Comparison of ENCODE assay signal across 25 cellular contexts in the genomic region with DNA sequence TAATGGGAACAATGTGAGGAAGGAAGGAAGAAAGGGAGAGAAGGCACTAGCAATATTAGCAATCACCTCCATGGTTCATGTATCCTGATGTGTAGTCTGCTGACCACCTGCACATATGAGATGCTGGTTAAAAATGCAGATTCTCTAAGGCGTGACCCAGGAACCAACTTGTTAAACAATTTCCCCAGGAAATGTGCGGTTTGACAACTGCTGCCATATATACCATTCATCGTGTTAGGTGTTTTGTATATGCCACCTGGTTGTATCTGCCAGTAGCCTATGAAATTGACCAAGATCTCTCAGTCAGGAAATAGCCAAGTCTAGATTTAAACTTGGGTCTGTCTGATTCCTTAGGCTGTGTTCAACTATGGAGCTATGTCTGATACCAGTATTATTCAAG. TPM values are rescaled to one million over a fixed set of nuclear protein-coding genes. Genes with fewer than 3 reads are reported as not detected.
DNase-seq lines count a peak whose midpoint lies in the region; FAIRE-seq and TF ChIP-seq lines count a peak whose summit lies in the region.
"Had no signal": no experiment of that assay in that cellular context is flagged by ENCODE, and none has a peak within 500 bp of the region (broad histone marks: within the 10 kb centered on the region; RNA-seq: fewer than 3 reads in every experiment).

No MANE protein-coding gene starts in this region.

- CTCF ChIA-PET in activated CD4-positive, alpha-beta T cell treated with anti-CD3 and anti-CD28 coated beads, Interleukin-2, amount 10 ng/mL, durations not matched to agents 7 days and 5 days (lab: Charles Lee) = interaction anchor here (1.3 kb wide), 1 partner anchor 66 kb away, joined by 3 read pairs; no protein-coding TSS in a partner anchor

- H2AFZ ChIP-seq in MM.1S (ENCODE audit: low read length) = no peak overlapping the region
- H2AFZ ChIP-seq: hepatocyte had no signal

- TF ChIP-seq POLR2A in prostate gland (IDR thresholded peaks at IDR 0.05) = no peak

- no peaks in the 10 kb centered on the region for H3K9me2 ChIP-seq in MM.1S (replicated peaks; ENCODE audit: insufficient read depth, low read length)
- H3K9me2 ChIP-seq: SK-N-SH had no signal

- H3F3A ChIP-seq in MM.1S (ENCODE audit: insufficient read depth, low read length) = peaks cover 87% of the 10 kb centered on the region

- POLR2A ChIA-PET in activated CD4-positive, alpha-beta T cell treated with anti-CD3 and anti-CD28 coated beads, Interleukin-2, amount 10 ng/mL, durations not matched to agents 7 days and 5 days (lab: Charles Lee) = no interaction called here

- no peak overlapping the region for H3K4me3 ChIP-seq in GM12865 (ENCODE audit: low read depth, low read length)
- H3K4me3 ChIP-seq in MM.1S (ENCODE audit: low read length) = peak overlapping the region; percentile 86
- no peak overlapping the region for H3K4me3 ChIP-seq in prostate gland
- H3K4me3 ChIP-seq: colonic mucosa, HAP-1, hepatocyte, spleen, suprapubic skin, vagina had no signal

- H3K9me3 Mint-ChIP-seq in activated CD4-positive, alpha-beta T cell treated with anti-CD3 and anti-CD28 coated beads, Interleukin-2, amount 10 ng/mL, durations not matched to agents 7 days and 5 days = no peaks in the 10 kb centered on the region
- no peaks in the 10 kb centered on the region for H3K9me3 Mint-ChIP-seq in dendritic cell treated with granulocyte-macrophage colony-stimulating factor and Interleukin-4, amounts not matched to agents 40 ng/mL and 50 ng/mL, for 4 days
- H3K9me3 Mint-ChIP-seq: activated naive CD8-positive, alpha-beta T cell treated with anti-CD3 and anti-CD28 coated beads, Interleukin-2, amount 10 ng/mL, durations not matched to agents 7 days and 5 days had no signal

- H3K27ac ChIP-seq in MM.1S (ENCODE audit: low read length) (peak overlapping the region; percentile 91), prostate gland (no peak overlapping the region)
- H3K27ac ChIP-seq: C4-2B, colonic mucosa, hepatocyte, suprapubic skin, vagina had no signal

- H3K27me3 Mint-ChIP-seq in activated CD4-positive, alpha-beta T cell treated with anti-CD3 and anti-CD28 coated beads, Interleukin-2, amount 10 ng/mL, durations not matched to agents 7 days and 5 days = no peaks in the 10 kb centered on the region
- no peaks in the 10 kb centered on the region for H3K27me3 Mint-ChIP-seq in dendritic cell treated with granulocyte-macrophage colony-stimulating factor and Interleukin-4, amounts not matched to agents 40 ng/mL and 50 ng/mL, for 4 days
- H3K27me3 Mint-ChIP-seq: activated naive CD8-positive, alpha-beta T cell treated with anti-CD3 and anti-CD28 coated beads, Interleukin-2, amount 10 ng/mL, durations not matched to agents 7 days and 5 days had no signal

- H3K4me1 ChIP-seq in MM.1S (ENCODE audit: low read length) (peaks cover 63% of the 10 kb centered on the region), prostate gland (replicated peaks) (peaks cover 4% of the 10 kb centered on the region)
- H3K4me1 ChIP-seq: HAP-1 had no signal

- H3K36me3 Mint-ChIP-seq in activated CD4-positive, alpha-beta T cell treated with anti-CD3 and anti-CD28 coated beads, Interleukin-2, amount 10 ng/mL, durations not matched to agents 7 days and 5 days (ENCODE audit: low read depth) = peaks cover 33% of the 10 kb centered on the region
- H3K36me3 Mint-ChIP-seq in dendritic cell treated with granulocyte-macrophage colony-stimulating factor and Interleukin-4, amounts not matched to agents 40 ng/mL and 50 ng/mL, for 4 days (ENCODE audit: low read depth) = peaks cover 85% of the 10 kb centered on the region
- H3K36me3 Mint-ChIP-seq: brain had no signal

- peak overlapping the region; percentile 99 for H3K4me2 ChIP-seq in MM.1S (ENCODE audit: low read depth, low read length)
- H3K4me2 ChIP-seq: hepatocyte, SK-N-SH had no signal

- no peak for FAIRE-seq in frontal cortex (lab: Jason Lieb, UNC)
- FAIRE-seq: A204.1, RCC 7860, TTC549 had no signal

- intact Hi-C loops in dendritic cell treated with granulocyte-macrophage colony-stimulating factor and Interleukin-4, amounts not matched to agents 40 ng/mL and 50 ng/mL, for 4 days (cut with micrococcal nuclease) = no loop called here
- intact Hi-C loops in prostate gland (cut with DNase I) = no loop called here

- TF ChIP-seq CTCF in GM12865 (IDR thresholded peaks at IDR 0.05; ENCODE audit: insufficient read depth, low read depth, low read length, missing control alignments) (no peak), MM.1S (IDR thresholded peaks at IDR 0.05; ENCODE audit: low read length) (no peak), prostate gland (IDR thresholded peaks at IDR 0.05) (no peak)

- peak overlapping the region; percentile 90 for H3K9ac ChIP-seq in MM.1S (ENCODE audit: low read length)
- H3K9ac ChIP-seq: SK-N-SH had no signal

- peaks cover 89% of the 10 kb centered on the region for H3K79me2 ChIP-seq in MM.1S (ENCODE audit: low read length)
- H3K79me2 ChIP-seq: hepatocyte had no signal

- H4K20me1 ChIP-seq in MM.1S (ENCODE audit: insufficient read depth, low read length) = no peaks in the 10 kb centered on the region

- peaks cover 81% of the 10 kb centered on the region for H3K4me1 Mint-ChIP-seq in activated CD4-positive, alpha-beta T cell treated with anti-CD3 and anti-CD28 coated beads, Interleukin-2, amount 10 ng/mL, durations not matched to agents 7 days and 5 days
- peaks cover 96% of the 10 kb centered on the region for H3K4me1 Mint-ChIP-seq in dendritic cell treated with granulocyte-macrophage colony-stimulating factor and Interleukin-4, amounts not matched to agents 40 ng/mL and 50 ng/mL, for 4 days (ENCODE audit: low read depth)

- H3K36me3 ChIP-seq in MM.1S (replicated peaks; ENCODE audit: insufficient read depth, low read length) (peaks cover 27% of the 10 kb centered on the region), prostate gland (no peaks in the 10 kb centered on the region)
- H3K36me3 ChIP-seq: colonic mucosa, HAP-1, vagina had no signal

- H3K4me3 Mint-ChIP-seq in activated CD4-positive, alpha-beta T cell treated with anti-CD3 and anti-CD28 coated beads, Interleukin-2, amount 10 ng/mL, durations not matched to agents 7 days and 5 days = peak overlapping the region; percentile 35
- peak overlapping the region; percentile 44 for H3K4me3 Mint-ChIP-seq in dendritic cell treated with granulocyte-macrophage colony-stimulating factor and Interleukin-4, amounts not matched to agents 40 ng/mL and 50 ng/mL, for 4 days
- H3K4me3 Mint-ChIP-seq: activated naive CD8-positive, alpha-beta T cell treated with anti-CD3 and anti-CD28 coated beads, Interleukin-2, amount 10 ng/mL, durations not matched to agents 7 days and 5 days; brain had no signal

- no peak for DNase-seq in activated CD4-positive, alpha-beta T cell treated with anti-CD3 and anti-CD28 coated beads, Interleukin-2, amount 10 ng/mL, durations not matched to agents 7 days and 5 days
- DNase-seq in activated CD4-positive, alpha-beta T cell treated with anti-CD3 and anti-CD28 coated beads, Interleukin-2, amount 50 U/mL, for 1 hour = no peak
- DNase-seq in GM12865 (ENCODE audit: low read depth) = peak; percentile 87
- peak; percentile 99 for DNase-seq in MM.1S
- no peak for DNase-seq in prostate gland (ENCODE audit: low spot score)
- DNase-seq in frontal cortex (ENCODE audit: low spot score in 2 of 2) = no peak
- DNase-seq in NCI-H2196 treated with DMSO at 0.1 percent for 48 hours (lab: John Stamatoyannopoulos, UW; ENCODE audit: unreplicated experiment) = no peak
- DNase-seq: activated CD4-positive, alpha-beta T cell treated with anti-CD3 and anti-CD28 coated beads for 48 hours; activated naive CD8-positive, alpha-beta T cell treated with anti-CD3 and anti-CD28 coated beads, Interleukin-2, amount 10 ng/mL, durations not matched to agents 7 days and 5 days; colonic mucosa; NCI-H187 treated with DMSO at 0.1 percent for 48 hours; NCI-H345; SK-N-SH; spleen; stimulated activated CD4-positive, alpha-beta T cell treated with anti-CD3 and anti-CD28 coated beads, Interleukin-4, amount 100 ng/mL, for 4 hours had no signal

- H3K27me3 ChIP-seq in MM.1S (replicated peaks; ENCODE audit: insufficient read depth, low read length) (no peaks in the 10 kb centered on the region), prostate gland (replicated peaks; ENCODE audit: insufficient read depth) (no peaks in the 10 kb centered on the region)
- H3K27me3 ChIP-seq: colonic mucosa, hepatocyte, suprapubic skin, vagina had no signal

- H3K27ac Mint-ChIP-seq in activated CD4-positive, alpha-beta T cell treated with anti-CD3 and anti-CD28 coated beads, Interleukin-2, amount 10 ng/mL, durations not matched to agents 7 days and 5 days = peak overlapping the region; percentile 79
- H3K27ac Mint-ChIP-seq in dendritic cell treated with granulocyte-macrophage colony-stimulating factor and Interleukin-4, amounts not matched to agents 40 ng/mL and 50 ng/mL, for 4 days = peak overlapping the region; percentile 91
- H3K27ac Mint-ChIP-seq: activated naive CD8-positive, alpha-beta T cell treated with anti-CD3 and anti-CD28 coated beads, Interleukin-2, amount 10 ng/mL, durations not matched to agents 7 days and 5 days; brain had no signal

- 90% methylated on average over 3 of the region's 3 CpGs for WGBS in prostate gland

- H3K9me3 ChIP-seq in MM.1S (replicated peaks; ENCODE audit: insufficient read depth, low read length) = no peaks in the 10 kb centered on the region
- H3K9me3 ChIP-seq in prostate gland = no peaks in the 10 kb centered on the region
- H3K9me3 ChIP-seq: colonic mucosa, HAP-1, SK-N-SH, spleen, suprapubic skin, vagina had no signal

RNA-seq across cellular contexts. Expression of a gene that starts 4.1 kb away (rescaled TPM):
- 10 to 100 TPM; 35.3 to 37.8 TPM for total RNA-seq in activated CD4-positive, alpha-beta T cell treated with anti-CD3 and anti-CD28 coated beads, Interleukin-2, amount 10 ng/mL, durations not matched to agents 7 days and 5 days
- 10 to 100 TPM; 22.9 to 44.9 TPM for total RNA-seq in prostate gland
- total RNA-seq in frontal cortex = 22.0 TPM

RNA-seq across cellular contexts. Expression of a gene that starts 36.4 kb away (rescaled TPM):
- 10 to 100 TPM; 27.5 to 28.0 TPM for total RNA-seq in activated CD4-positive, alpha-beta T cell treated with anti-CD3 and anti-CD28 coated beads, Interleukin-2, amount 10 ng/mL, durations not matched to agents 7 days and 5 days
- total RNA-seq in prostate gland = 10 to 100 TPM; 14.2 to 16.5 TPM
- 8.6 TPM for total RNA-seq in frontal cortex

RNA-seq across cellular contexts. Expression of a gene that starts 43.0 kb away (rescaled TPM):
- total RNA-seq in activated CD4-positive, alpha-beta T cell treated with anti-CD3 and anti-CD28 coated beads, Interleukin-2, amount 10 ng/mL, durations not matched to agents 7 days and 5 days = 10 to 100 TPM; 38.3 to 43.5 TPM
- total RNA-seq in prostate gland = 100 to 1,000 TPM; 227 to 265 TPM
- total RNA-seq in frontal cortex = 14.3 TPM

RNA-seq across cellular contexts. Expression of a gene that starts 55.3 kb away (rescaled TPM):
- total RNA-seq in activated CD4-positive, alpha-beta T cell treated with anti-CD3 and anti-CD28 coated beads, Interleukin-2, amount 10 ng/mL, durations not matched to agents 7 days and 5 days = 10 to 100 TPM; 72.8 to 73.4 TPM
- total RNA-seq in prostate gland (100 to 1,000 TPM in 1 of 2 donors, 10 to 100 TPM in 1; 64.6 to 125 TPM), frontal cortex (26.5 TPM)

Comparison
In these comparisons a context has a peak if more than half of its experiments do, and no peak if none do; other contexts are left out.
1. DNase-seq: peak in GM12865 (single experiment) and MM.1S (single experiment); none in activated CD4-positive, alpha-beta T cell treated with anti-CD3 and anti-CD28 coated beads, Interleukin-2, amount 10 ng/mL, durations not matched to agents 7 days and 5 days (single experiment), activated CD4-positive, alpha-beta T cell treated with anti-CD3 and anti-CD28 coated beads, Interleukin-2, amount 50 U/mL, for 1 hour (single experiment), prostate gland (single experiment), frontal cortex (0 of 2) and NCI-H2196 treated with DMSO at 0.1 percent for 48 hours (single experiment).
2. RNA of a gene that starts 43.0 kb away (total RNA-seq): 227 to 265 TPM in prostate gland; 38.3 to 43.5 TPM in activated CD4-positive, alpha-beta T cell treated with anti-CD3 and anti-CD28 coated beads, Interleukin-2, amount 10 ng/mL, durations not matched to agents 7 days and 5 days and 14.3 TPM in frontal cortex (single experiment); every median in the first group is over 4 times any median in the second.